ENCODE assay signal across 23 cellular contexts in genomic region chr20:54389872-54390271, GRCh38.
"Had no signal": no experiment of that assay in that cellular context is flagged by ENCODE, and none has a peak within 500 bp of the region (broad histone marks: within the 10 kb centered on the region; RNA-seq: fewer than 3 reads in every experiment).

No MANE protein-coding gene starts in this region.

- H3K9me3 ChIP-seq: gastrocnemius medialis, lower lobe of right lung, pancreas, prostate gland, right lobe of liver, tibial artery, upper lobe of left lung, vagina had no signal

- DNase-seq: cortex of kidney; dorsolateral prefrontal cortex; effector CD8-positive, alpha-beta T cell; gastrocnemius medialis; islet precursor cell; lower lobe of right lung; natural killer cell; nucleus accumbens; pancreas; right lobe of liver; stimulated activated CD4-positive, alpha-beta T cell treated with anti-CD3 and anti-CD28 coated beads, Interleukin-4, amount 100 ng/mL, for 1 hour; stimulated activated CD8-positive, alpha-beta memory T cell treated with anti-CD3 and anti-CD28 coated beads, Interleukin-4, amount 100 ng/mL, for 48 hours; stimulated activated naive CD8-positive, alpha-beta T cell treated with anti-CD3 and anti-CD28 coated beads, Interleukin-15, Interleukin-2, amounts not matched to agents 100 U/mL and 50 U/mL, for 24 hours; tibial artery; upper lobe of left lung had no signal

- H3K36me3 ChIP-seq: gastrocnemius medialis, lower lobe of right lung, pancreas, prostate gland, right lobe of liver, tibial artery, upper lobe of left lung, vagina had no signal

- H3K27ac ChIP-seq: dorsolateral prefrontal cortex, gastrocnemius medialis, lower lobe of right lung, pancreas, prostate gland, right lobe of liver, tibial artery, upper lobe of left lung, vagina had no signal

- H3K4me1 Mint-ChIP-seq: memory B cell; mesothelial cell of epicardium; natural killer cell; stimulated activated effector memory CD8-positive, alpha-beta T cell treated with anti-CD3 and anti-CD28 coated beads, Interleukin-12 subunit alpha, Interleukin-12 subunit beta, amount 100 ng/mL, for 72 hours had no signal

- H3K4me1 ChIP-seq: gastrocnemius medialis, lower lobe of right lung, pancreas, prostate gland, right lobe of liver, tibial artery, upper lobe of left lung, vagina had no signal

- H3K27ac Mint-ChIP-seq: memory B cell; mesothelial cell of epicardium; natural killer cell; stimulated activated effector memory CD8-positive, alpha-beta T cell treated with anti-CD3 and anti-CD28 coated beads, Interleukin-12 subunit alpha, Interleukin-12 subunit beta, amount 100 ng/mL, for 72 hours had no signal

- ATAC-seq: esophagus mucosa; gastrocnemius medialis; left lobe of liver; lower lobe of right lung; natural killer cell; pancreas; right lobe of liver; stimulated activated effector memory CD8-positive, alpha-beta T cell treated with anti-CD3 and anti-CD28 coated beads, Interleukin-12 subunit alpha, Interleukin-12 subunit beta, amount 100 ng/mL, for 72 hours; stimulated activated naive CD8-positive, alpha-beta T cell treated with anti-CD3 and anti-CD28 coated beads, Interleukin-15, Interleukin-2, amounts not matched to agents 100 U/mL and 50 U/mL, for 24 hours had no signal

- H3K9me3 Mint-ChIP-seq: natural killer cell, neural crest cell had no signal

- H3K27me3 ChIP-seq: gastrocnemius medialis, pancreas, right lobe of liver, upper lobe of left lung, vagina had no signal

- H3K36me3 Mint-ChIP-seq: memory B cell; mesothelial cell of epicardium; natural killer cell; stimulated activated effector memory CD8-positive, alpha-beta T cell treated with anti-CD3 and anti-CD28 coated beads, Interleukin-12 subunit alpha, Interleukin-12 subunit beta, amount 100 ng/mL, for 72 hours had no signal

- H3K4me3 Mint-ChIP-seq: memory B cell; mesothelial cell of epicardium; natural killer cell; neural crest cell; stimulated activated effector memory CD8-positive, alpha-beta T cell treated with anti-CD3 and anti-CD28 coated beads, Interleukin-12 subunit alpha, Interleukin-12 subunit beta, amount 100 ng/mL, for 72 hours had no signal

- H3K4me3 ChIP-seq: dorsolateral prefrontal cortex, gastrocnemius medialis, lower lobe of right lung, pancreas, prostate gland, right lobe of liver, tibial artery, upper lobe of left lung, vagina had no signal
